ENCODE assay signal across 8 cellular contexts in genomic region chr10:48063925-48064625, GRCh38.
DNase-seq lines count a peak whose midpoint lies in the region; ATAC-seq and TF ChIP-seq lines count a peak whose summit lies in the region.
"Not testable (repeated sequence)": the region's sequence is repeated elsewhere in the genome, so short reads cannot be mapped to it uniquely, and the experiment has no call there.

No MANE protein-coding gene starts in this region.

- CTCF ChIA-PET in activated CD8-positive, alpha-beta memory T cell treated with anti-CD3 and anti-CD28 coated beads, Interleukin-2, amount 10 ng/mL, durations not matched to agents 7 days and 5 days (lab: Charles Lee): not testable (repeated sequence)

- not testable (repeated sequence) for H3K27me3 Mint-ChIP-seq in activated CD8-positive, alpha-beta memory T cell treated with anti-CD3 and anti-CD28 coated beads, Interleukin-2, amount 10 ng/mL, durations not matched to agents 7 days and 5 days

- no CpG with 5 or more reads among the region's 10 CpGs for WGBS in heart right ventricle, 2 donors
- no CpG with 5 or more reads among the region's 10 CpGs for WGBS in psoas muscle, 3 donors

- H3K27me3 ChIP-seq in heart right ventricle; psoas muscle (ENCODE audit: insufficient read depth in 3 of 3, low read length in 2 of 3): not testable (repeated sequence)

- not testable (repeated sequence) for H3K27ac ChIP-seq in heart right ventricle, psoas muscle

- not testable (repeated sequence) for H3K36me3 Mint-ChIP-seq in activated CD8-positive, alpha-beta memory T cell treated with anti-CD3 and anti-CD28 coated beads, Interleukin-2, amount 10 ng/mL, durations not matched to agents 7 days and 5 days

- H3K4me1 Mint-ChIP-seq in activated CD8-positive, alpha-beta memory T cell treated with anti-CD3 and anti-CD28 coated beads, Interleukin-2, amount 10 ng/mL, durations not matched to agents 7 days and 5 days: not testable (repeated sequence)

- not testable (repeated sequence) for H3K9me3 ChIP-seq in heart right ventricle, psoas muscle

- H3K9me3 Mint-ChIP-seq in activated CD8-positive, alpha-beta memory T cell treated with anti-CD3 and anti-CD28 coated beads, Interleukin-2, amount 10 ng/mL, durations not matched to agents 7 days and 5 days (ENCODE audit: low read depth): not testable (repeated sequence)

- not testable (repeated sequence) for DNase-seq in activated CD8-positive, alpha-beta memory T cell treated with anti-CD3 and anti-CD28 coated beads, Interleukin-2, amount 10 ng/mL, durations not matched to agents 7 days and 5 days; heart right ventricle; psoas muscle

- ATAC-seq in GM18499 (IDR thresholded peaks at IDR 0.05; ENCODE audit: insufficient read depth, unreplicated experiment) (peak; percentile 88), GM19351 (IDR thresholded peaks at IDR 0.05; ENCODE audit: unreplicated experiment) (peak; percentile 100), GM21723 (IDR thresholded peaks at IDR 0.05; ENCODE audit: unreplicated experiment) (peak; percentile 93), HG02973 (IDR thresholded peaks at IDR 0.05; ENCODE audit: unreplicated experiment) (peak; percentile 87), HG03460 (IDR thresholded peaks at IDR 0.05; ENCODE audit: unreplicated experiment) (peak; percentile 87), heart right ventricle (peak; percentile 84 to 97 (median 92)), psoas muscle (peak; percentile 65 to 88 (median 83))
- ATAC-seq in activated CD8-positive, alpha-beta memory T cell treated with anti-CD3 and anti-CD28 coated beads, Interleukin-2, amount 10 ng/mL, durations not matched to agents 7 days and 5 days: peak; percentile 70

- not testable (repeated sequence) for H3K4me3 Mint-ChIP-seq in activated CD8-positive, alpha-beta memory T cell treated with anti-CD3 and anti-CD28 coated beads, Interleukin-2, amount 10 ng/mL, durations not matched to agents 7 days and 5 days

- not testable (repeated sequence) for H3K4me3 ChIP-seq in heart right ventricle, psoas muscle

- not testable (repeated sequence) for TF ChIP-seq CTCF in heart right ventricle (IDR thresholded peaks at IDR 0.05); psoas muscle (IDR thresholded peaks at IDR 0.05)

- intact Hi-C loops in heart right ventricle (cut with DNase I); psoas muscle (cut with DNase I): not testable (repeated sequence)

- H3K27ac Mint-ChIP-seq in activated CD8-positive, alpha-beta memory T cell treated with anti-CD3 and anti-CD28 coated beads, Interleukin-2, amount 10 ng/mL, durations not matched to agents 7 days and 5 days: not testable (repeated sequence)

- not testable (repeated sequence) for H3K36me3 ChIP-seq in heart right ventricle; psoas muscle (ENCODE audit: insufficient read depth in 1 of 2, low read depth in 1 of 2)

- not testable (repeated sequence) for H3K4me1 ChIP-seq in heart right ventricle, psoas muscle
